In the genomic region with DNA sequence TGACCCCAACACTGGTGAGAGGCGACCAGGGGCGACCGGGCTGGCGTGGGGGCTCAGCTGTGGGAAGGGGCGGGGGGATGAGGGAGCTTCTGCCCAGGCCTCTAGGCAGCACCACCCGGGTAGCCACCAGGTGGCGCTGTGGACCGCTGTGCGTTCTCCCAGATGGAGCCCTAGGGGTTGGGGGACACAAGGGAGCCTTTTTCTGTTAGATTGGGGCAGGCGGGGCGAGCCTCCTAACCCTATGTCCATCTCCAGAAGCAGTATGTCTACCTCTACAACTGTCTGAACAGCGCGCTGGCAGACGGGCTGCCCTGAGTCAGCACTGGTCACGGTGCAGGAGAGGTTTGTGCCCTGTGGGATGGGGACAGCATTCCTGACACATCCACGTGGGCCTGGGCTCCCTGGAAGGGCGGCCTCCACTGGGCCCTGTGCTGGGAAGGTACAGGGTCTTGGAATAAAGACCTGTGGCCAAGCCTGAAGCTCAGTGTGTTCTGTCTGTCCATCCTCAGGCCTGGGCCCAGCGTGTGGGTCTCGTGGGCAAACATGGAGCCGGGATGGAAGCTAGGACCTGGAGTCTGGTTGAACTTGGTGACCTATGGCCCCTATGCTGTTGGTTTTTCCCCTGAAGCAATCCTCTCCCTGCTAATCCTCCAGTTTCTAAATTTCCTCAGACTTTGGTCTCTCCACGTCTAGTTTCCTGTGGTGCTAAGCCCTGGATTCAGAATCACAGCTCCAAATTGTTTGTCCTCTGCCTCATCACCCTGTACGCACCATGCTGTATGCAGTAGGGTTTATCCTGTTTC, we compare ENCODE assay signal across 8 cellular contexts. TPM values are rescaled to one million over a fixed set of nuclear protein-coding genes. Genes with fewer than 3 reads are reported as not detected.
DNase-seq lines count a peak whose midpoint lies in the region; ATAC-seq, FAIRE-seq and TF ChIP-seq lines count a peak whose summit lies in the region.

No MANE protein-coding gene starts in this region.

- peak; percentile 57 to 63 for ATAC-seq in activated CD4-positive, CD25-positive, alpha-beta regulatory T cell treated with anti-CD3 and anti-CD28 coated beads, Interleukin-2, amount 50 U/mL, for 24 hours
- ATAC-seq in left colon (peak; percentile 58), GM19467 (IDR thresholded peaks at IDR 0.05; ENCODE audit: unreplicated experiment) (no peak)

- intact Hi-C loops in left colon (cut with DNase I, micrococcal nuclease): loop anchor here in 1 of 2 donors (10.0 kb wide), 3 partner anchors 96 to 506 kb away; partner anchors contain the start of gene IARS1

- H3K36me3 ChIP-seq in bronchial epithelial cell (ENCODE audit: control insufficient read depth, insufficient read depth, low read length): no peaks in the 10 kb centered on the region

- peak; percentile 90 for TF ChIP-seq CTCF in bronchial epithelial cell (IDR thresholded peaks at IDR 0.05; ENCODE audit: insufficient read depth, low read length, severe bottlenecking)

- H3K27me3 ChIP-seq in bronchial epithelial cell (ENCODE audit: control insufficient read depth, insufficient read depth, low read length): no peaks in the 10 kb centered on the region

- DNase-seq in NCI-H2107 (lab: John Stamatoyannopoulos, UW) (peak; percentile 19), NCI-H2107 treated with DMSO at 0.1 percent for 48 hours (lab: John Stamatoyannopoulos, UW; ENCODE audit: unreplicated experiment) (no peak), NAMALWA (ENCODE audit: low spot score) (peak; percentile 87), bronchial epithelial cell (ENCODE audit: low read depth) (peak; percentile 16), left colon (peak in 1 of 2 donors; percentile 82)
- peak; percentile 78 for DNase-seq in stimulated activated CD4-positive, alpha-beta T cell treated with anti-CD3 and anti-CD28 coated beads, Interleukin-4, amount 100 ng/mL, for 24 hours

- no peak overlapping the region for H3K4me3 ChIP-seq in bronchial epithelial cell (ENCODE audit: low read depth, low read length)

- FAIRE-seq in bronchial epithelial cell (lab: Jason Lieb, UNC): peak; percentile 55

RNA-seq across cellular contexts. Expression of gene SPTLC1, which starts 23.1 kb away (rescaled TPM):
- total RNA-seq in bronchial epithelial cell (102 and 103 TPM in 2 replicates), left colon (10 to 100 TPM; 74.3 to 81.7 TPM)
